11 cellular contexts compared by ENCODE assay signal in the genomic region with DNA sequence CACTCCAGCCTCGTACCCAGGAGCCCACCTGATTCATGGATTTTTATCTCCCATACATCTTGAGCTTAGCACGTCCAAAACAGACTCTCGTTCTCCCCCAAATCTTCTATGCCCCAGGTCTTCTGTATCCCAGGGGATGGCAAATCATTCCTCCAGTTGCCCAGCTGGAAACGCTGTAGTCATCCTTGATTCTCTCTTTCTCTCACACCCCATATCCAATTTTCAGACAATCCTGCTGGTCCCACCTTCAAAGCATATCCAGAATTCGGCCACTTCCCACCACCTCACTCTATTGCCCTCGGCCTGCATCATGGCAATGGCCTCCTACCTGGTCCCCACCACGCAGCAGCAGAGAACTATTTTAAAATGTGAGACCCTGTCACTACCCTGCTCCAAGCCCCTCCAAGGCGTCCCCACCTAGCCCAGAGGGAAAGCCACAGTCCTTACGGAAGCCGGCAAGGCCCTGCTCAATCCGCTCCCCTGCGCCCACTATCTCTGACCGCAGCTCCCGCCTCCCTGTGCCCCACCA. TPM values are rescaled to one million over a fixed set of nuclear protein-coding genes. Genes with fewer than 3 reads are reported as not detected.
DNase-seq lines count a peak whose midpoint lies in the region; ATAC-seq and TF ChIP-seq lines count a peak whose summit lies in the region.
"Had no signal": no experiment of that assay in that cellular context is flagged by ENCODE, and none has a peak within 500 bp of the region (broad histone marks: within the 10 kb centered on the region; RNA-seq: fewer than 3 reads in every experiment).

No MANE protein-coding gene starts in this region.

- H3K4me1 ChIP-seq in iPS-15b (ENCODE audit: control insufficient read depth, insufficient read depth, low read length), result no peaks in the 10 kb centered on the region

- no peaks in the 10 kb centered on the region for H3K9me3 ChIP-seq in iPS-15b (ENCODE audit: control insufficient read depth, insufficient read depth, low read length)
- H3K9me3 ChIP-seq: heart left ventricle had no signal

- peak overlapping the region; percentile 87 to 90 for H3K4me3 Mint-ChIP-seq in activated T-cell treated with anti-CD3 and anti-CD28 coated beads, Interleukin-2, amount 50 U/mL, for 72 hours
- H3K4me3 Mint-ChIP-seq in activated B cell treated with CpG ODN at 0.5 μM for 24 hours, result peak overlapping the region; percentile 84
- peak overlapping the region; percentile 81 for H3K4me3 Mint-ChIP-seq in stimulated activated memory B cell treated with anti-CD40 and anti-IgM and Interleukin-4, amounts not matched to agents 10 μg/mL and 1 μg/mL and 100 μg/mL, for 72 hours

- no peak overlapping the region for H3K9ac ChIP-seq in iPS-15b (ENCODE audit: low read depth, low read length)

- H3K27ac Mint-ChIP-seq in activated T-cell treated with anti-CD3 and anti-CD28 coated beads, Interleukin-2, amount 50 U/mL, for 72 hours, result no peak overlapping the region
- peak overlapping the region; percentile 65 for H3K27ac Mint-ChIP-seq in activated B cell treated with CpG ODN at 0.5 μM for 24 hours
- H3K27ac Mint-ChIP-seq in stimulated activated memory B cell treated with anti-CD40 and anti-IgM and Interleukin-4, amounts not matched to agents 10 μg/mL and 1 μg/mL and 100 μg/mL, for 72 hours, result no peak overlapping the region

- DNase-seq in activated T-cell treated with anti-CD3 and anti-CD28 coated beads, Interleukin-2, amount 50 U/mL, for 72 hours, result no peak
- DNase-seq in activated T-cell treated with anti-CD3 and anti-CD28 coated beads for 4 hours (no peak), activated B cell treated with CpG ODN at 0.5 μM for 24 hours (no peak), NCI-H1092 treated with DMSO at 0.1 percent for 48 hours (lab: John Stamatoyannopoulos, UW) (no peak)
- DNase-seq: effector CD8-positive, alpha-beta T cell; NCI-H226 had no signal

- H3K36me3 ChIP-seq in iPS-15b (ENCODE audit: control insufficient read depth, insufficient read depth, low read length), result peaks cover 1% of the 10 kb centered on the region
- H3K36me3 ChIP-seq: heart left ventricle had no signal

- intact Hi-C loops in activated B cell treated with CpG ODN at 0.5 μM for 24 hours (cut with micrococcal nuclease), result loop anchor here (2.0 to 5.0 kb wide), 4 partner anchors 353 to 863 kb away; partner anchors contain the start of genes ADAM17, HPCAL1, ODC1 and PDIA6

- ATAC-seq in activated T-cell treated with anti-CD3 and anti-CD28 coated beads, Interleukin-2, amount 50 U/mL, for 72 hours (replicated peaks in 1 of 2), result no peak
- ATAC-seq in activated B cell treated with CpG ODN at 0.5 μM for 24 hours (ENCODE audit: low read depth), result no peak
- ATAC-seq in stimulated activated memory B cell treated with anti-CD40 and anti-IgM and Interleukin-4, amounts not matched to agents 10 μg/mL and 1 μg/mL and 100 μg/mL, for 72 hours, result no peak
- no peak for ATAC-seq in HG03521 (IDR thresholded peaks at IDR 0.05; ENCODE audit: unreplicated experiment)
- no peak for ATAC-seq in GM21825 (IDR thresholded peaks at IDR 0.05; ENCODE audit: unreplicated experiment)

- H3K27me3 Mint-ChIP-seq in activated T-cell treated with anti-CD3 and anti-CD28 coated beads, Interleukin-2, amount 50 U/mL, for 72 hours (ENCODE audit: low read depth), result peaks cover 70% of the 10 kb centered on the region
- peaks cover 43% of the 10 kb centered on the region for H3K27me3 Mint-ChIP-seq in activated B cell treated with CpG ODN at 0.5 μM for 24 hours
- peaks cover 56% of the 10 kb centered on the region for H3K27me3 Mint-ChIP-seq in stimulated activated memory B cell treated with anti-CD40 and anti-IgM and Interleukin-4, amounts not matched to agents 10 μg/mL and 1 μg/mL and 100 μg/mL, for 72 hours

- H3K27me3 ChIP-seq in iPS-15b (ENCODE audit: control insufficient read depth, insufficient read depth, low read length), result peaks cover 35% of the 10 kb centered on the region

- H3K9me3 Mint-ChIP-seq in activated T-cell treated with anti-CD3 and anti-CD28 coated beads, Interleukin-2, amount 50 U/mL, for 72 hours, result no peaks in the 10 kb centered on the region
- H3K9me3 Mint-ChIP-seq in activated B cell treated with CpG ODN at 0.5 μM for 24 hours, result no peaks in the 10 kb centered on the region
- no peaks in the 10 kb centered on the region for H3K9me3 Mint-ChIP-seq in stimulated activated memory B cell treated with anti-CD40 and anti-IgM and Interleukin-4, amounts not matched to agents 10 μg/mL and 1 μg/mL and 100 μg/mL, for 72 hours

- H3K4me3 ChIP-seq in iPS-15b (ENCODE audit: low read depth, low read length), result peak overlapping the region; percentile 63

- POLR2A ChIA-PET in activated B cell treated with CpG ODN at 0.5 μM for 24 hours (lab: Charles Lee), result no interaction called here

- H3K36me3 Mint-ChIP-seq in activated T-cell treated with anti-CD3 and anti-CD28 coated beads, Interleukin-2, amount 50 U/mL, for 72 hours (ENCODE audit: insufficient read depth in 2 of 2), result no peaks in the 10 kb centered on the region
- no peaks in the 10 kb centered on the region for H3K36me3 Mint-ChIP-seq in activated B cell treated with CpG ODN at 0.5 μM for 24 hours (ENCODE audit: low read depth)
- no peaks in the 10 kb centered on the region for H3K36me3 Mint-ChIP-seq in stimulated activated memory B cell treated with anti-CD40 and anti-IgM and Interleukin-4, amounts not matched to agents 10 μg/mL and 1 μg/mL and 100 μg/mL, for 72 hours

- no peak for TF ChIP-seq CTCF in activated B cell treated with CpG ODN at 0.5 μM for 24 hours (IDR thresholded peaks at IDR 0.05)

- CTCF ChIA-PET in activated B cell treated with CpG ODN at 0.5 μM for 24 hours (lab: Charles Lee), result interaction anchor here (3.1 kb wide), 1 partner anchor 35 kb away, joined by 10 read pairs; no protein-coding TSS in a partner anchor

- H3K4me1 Mint-ChIP-seq in activated T-cell treated with anti-CD3 and anti-CD28 coated beads, Interleukin-2, amount 50 U/mL, for 72 hours (ENCODE audit: low read depth), result peaks cover 6% of the 10 kb centered on the region
- H3K4me1 Mint-ChIP-seq in activated B cell treated with CpG ODN at 0.5 μM for 24 hours, result peaks cover 14% of the 10 kb centered on the region
- H3K4me1 Mint-ChIP-seq in stimulated activated memory B cell treated with anti-CD40 and anti-IgM and Interleukin-4, amounts not matched to agents 10 μg/mL and 1 μg/mL and 100 μg/mL, for 72 hours, result peaks cover 15% of the 10 kb centered on the region

RNA-seq across cellular contexts. Expression of gene GRHL1, which starts 1.4 kb away (rescaled TPM):
- total RNA-seq in activated T-cell treated with anti-CD3 and anti-CD28 coated beads, Interleukin-2, amount 50 U/mL, for 72 hours, result 1 to 10 TPM in 1 of 2 donors, under 1 TPM in 1; 0.83 to 1.1 TPM
- total RNA-seq in activated B cell treated with CpG ODN at 0.5 μM for 24 hours, result 0.39 and 0.95 TPM in 2 replicates
